In genomic region chr12:94777936-94778335, GRCh38 we compare ENCODE assay signal across 29 cellular contexts.
"Had no signal": no experiment of that assay in that cellular context is flagged by ENCODE, and none has a peak within 500 bp of the region (broad histone marks: within the 10 kb centered on the region; RNA-seq: fewer than 3 reads in every experiment).

No MANE protein-coding gene starts in this region.

- H3K9me3 ChIP-seq: gastrocnemius medialis, left lung, lower lobe of right lung, mucosa of descending colon, pancreas, prostate gland, sigmoid colon, suprapubic skin had no signal

- H3K4me3 Mint-ChIP-seq: activated naive CD4-positive, alpha-beta T cell treated with anti-CD3 and anti-CD28 coated beads, Interleukin-2, amount 10 ng/mL, durations not matched to agents 7 days and 5 days; activated naive CD8-positive, alpha-beta T cell treated with anti-CD3 and anti-CD28 coated beads, Interleukin-2, amount 10 ng/mL, durations not matched to agents 7 days and 5 days; neural crest cell; T-helper 17 cell had no signal

- H3K36me3 ChIP-seq: brain microvascular endothelial cell, gastrocnemius medialis, left lung, lower lobe of right lung, pancreas, prostate gland, sigmoid colon, suprapubic skin, tibial nerve had no signal

- H3K4me1 Mint-ChIP-seq: activated naive CD4-positive, alpha-beta T cell treated with anti-CD3 and anti-CD28 coated beads, Interleukin-2, amount 10 ng/mL, durations not matched to agents 7 days and 5 days; activated naive CD8-positive, alpha-beta T cell treated with anti-CD3 and anti-CD28 coated beads, Interleukin-2, amount 10 ng/mL, durations not matched to agents 7 days and 5 days; neural crest cell; T-helper 17 cell had no signal

- H3K4me3 ChIP-seq: gastrocnemius medialis, left lung, lower lobe of right lung, mucosa of descending colon, pancreas, prostate gland, sigmoid colon, suprapubic skin, tibial nerve had no signal

- DNase-seq: activated CD4-positive, alpha-beta T cell treated with anti-CD3 and anti-CD28 coated beads for 48 hours; activated CD4-positive, alpha-beta T cell treated with anti-CD3 and anti-CD28 coated beads, Interleukin-2, amount 50 U/mL, for 48 hours; activated CD8-positive, alpha-beta memory T cell treated with anti-CD3 and anti-CD28 coated beads, Interleukin-2, amount 50 U/mL, for 4 hours; activated gamma-delta T cell; activated naive CD4-positive, alpha-beta T cell treated with anti-CD3 and anti-CD28 coated beads, Interleukin-2, amount 10 ng/mL, durations not matched to agents 7 days and 5 days; activated naive CD8-positive, alpha-beta T cell treated with anti-CD3 and anti-CD28 coated beads, Interleukin-2, amount 10 ng/mL, durations not matched to agents 7 days and 5 days; activated T-cell treated with anti-CD3 and anti-CD28 coated beads, Interleukin-2, amount 50 U/mL, for 1 hour; brain microvascular endothelial cell; cortex of kidney; gastrocnemius medialis; glutamatergic neuron; left lung; lower lobe of right lung; mesendoderm; mucosa of descending colon; nucleus accumbens; pancreas; sigmoid colon; small intestine; stimulated activated CD4-positive, alpha-beta T cell treated with anti-CD3 and anti-CD28 coated beads, Interleukin-15, amount 100 ng/mL, for 24 hours; stimulated activated CD4-positive, alpha-beta T cell treated with anti-CD3 and anti-CD28 coated beads, Interleukin-2, amount 100 ng/mL, for 24 hours; stimulated activated naive CD4-positive, alpha-beta T cell; T-helper 17 cell; T1000 had no signal

- H3K9me3 Mint-ChIP-seq: activated naive CD8-positive, alpha-beta T cell treated with anti-CD3 and anti-CD28 coated beads, Interleukin-2, amount 10 ng/mL, durations not matched to agents 7 days and 5 days; neural crest cell had no signal

- H3K27ac ChIP-seq: brain microvascular endothelial cell, gastrocnemius medialis, left lung, lower lobe of right lung, pancreas, prostate gland, sigmoid colon, suprapubic skin, tibial nerve, VCaP had no signal

- H3K36me3 Mint-ChIP-seq: activated naive CD4-positive, alpha-beta T cell treated with anti-CD3 and anti-CD28 coated beads, Interleukin-2, amount 10 ng/mL, durations not matched to agents 7 days and 5 days; activated naive CD8-positive, alpha-beta T cell treated with anti-CD3 and anti-CD28 coated beads, Interleukin-2, amount 10 ng/mL, durations not matched to agents 7 days and 5 days had no signal

- H3K27ac Mint-ChIP-seq: activated naive CD4-positive, alpha-beta T cell treated with anti-CD3 and anti-CD28 coated beads, Interleukin-2, amount 10 ng/mL, durations not matched to agents 7 days and 5 days; activated naive CD8-positive, alpha-beta T cell treated with anti-CD3 and anti-CD28 coated beads, Interleukin-2, amount 10 ng/mL, durations not matched to agents 7 days and 5 days; T-helper 17 cell had no signal

- H3K27me3 ChIP-seq: gastrocnemius medialis, left lung, sigmoid colon, tibial nerve had no signal
